In genomic region chr6:16630035-16630643, GRCh38 we compare ENCODE assay signal across 2 cellular contexts.
TF ChIP-seq lines count a peak whose summit lies in the region.

No MANE protein-coding gene starts in this region.

TF ChIP-seq in GM23338, 12 proteins besides CTCF, POLR2A, EP300 and RAD21:
- TF ChIP-seq ZNF462 (CRISPR knock-in tag; IDR thresholded peaks at IDR 0.05) (no peak), ZNF331 (CRISPR knock-in tag; IDR thresholded peaks at IDR 0.05; ENCODE audit: low read depth) (no peak), EZH2phosphoT487 (IDR thresholded peaks at IDR 0.05; ENCODE audit: unreplicated experiment) (no peak), CREB1 (CRISPR knock-in tag; IDR thresholded peaks at IDR 0.05; ENCODE audit: low read depth) (no peak), ETS1 (IDR thresholded peaks at IDR 0.05) (no peak), POLR2AphosphoS5 (IDR thresholded peaks at IDR 0.05; ENCODE audit: low read depth) (no peak), STAT1 (IDR thresholded peaks at IDR 0.05; ENCODE audit: unreplicated experiment) (no peak), NANOG (IDR thresholded peaks at IDR 0.05; ENCODE audit: borderline replicate concordance) (no peak)

TF ChIP-seq in K562, 482 proteins besides CTCF, POLR2A, EP300 and RAD21 (continued from another document):
- no peak for TF ChIP-seq ZBTB5 (IDR thresholded peaks at IDR 0.05)
- TF ChIP-seq CBFA2T2 (conservative IDR thresholded peaks at IDR 0.05): no peak
- no peak for TF ChIP-seq ZNF263 (CRISPR knock-in tag; IDR thresholded peaks at IDR 0.05; ENCODE audit: borderline replicate concordance)
- TF ChIP-seq, protein P1, sequence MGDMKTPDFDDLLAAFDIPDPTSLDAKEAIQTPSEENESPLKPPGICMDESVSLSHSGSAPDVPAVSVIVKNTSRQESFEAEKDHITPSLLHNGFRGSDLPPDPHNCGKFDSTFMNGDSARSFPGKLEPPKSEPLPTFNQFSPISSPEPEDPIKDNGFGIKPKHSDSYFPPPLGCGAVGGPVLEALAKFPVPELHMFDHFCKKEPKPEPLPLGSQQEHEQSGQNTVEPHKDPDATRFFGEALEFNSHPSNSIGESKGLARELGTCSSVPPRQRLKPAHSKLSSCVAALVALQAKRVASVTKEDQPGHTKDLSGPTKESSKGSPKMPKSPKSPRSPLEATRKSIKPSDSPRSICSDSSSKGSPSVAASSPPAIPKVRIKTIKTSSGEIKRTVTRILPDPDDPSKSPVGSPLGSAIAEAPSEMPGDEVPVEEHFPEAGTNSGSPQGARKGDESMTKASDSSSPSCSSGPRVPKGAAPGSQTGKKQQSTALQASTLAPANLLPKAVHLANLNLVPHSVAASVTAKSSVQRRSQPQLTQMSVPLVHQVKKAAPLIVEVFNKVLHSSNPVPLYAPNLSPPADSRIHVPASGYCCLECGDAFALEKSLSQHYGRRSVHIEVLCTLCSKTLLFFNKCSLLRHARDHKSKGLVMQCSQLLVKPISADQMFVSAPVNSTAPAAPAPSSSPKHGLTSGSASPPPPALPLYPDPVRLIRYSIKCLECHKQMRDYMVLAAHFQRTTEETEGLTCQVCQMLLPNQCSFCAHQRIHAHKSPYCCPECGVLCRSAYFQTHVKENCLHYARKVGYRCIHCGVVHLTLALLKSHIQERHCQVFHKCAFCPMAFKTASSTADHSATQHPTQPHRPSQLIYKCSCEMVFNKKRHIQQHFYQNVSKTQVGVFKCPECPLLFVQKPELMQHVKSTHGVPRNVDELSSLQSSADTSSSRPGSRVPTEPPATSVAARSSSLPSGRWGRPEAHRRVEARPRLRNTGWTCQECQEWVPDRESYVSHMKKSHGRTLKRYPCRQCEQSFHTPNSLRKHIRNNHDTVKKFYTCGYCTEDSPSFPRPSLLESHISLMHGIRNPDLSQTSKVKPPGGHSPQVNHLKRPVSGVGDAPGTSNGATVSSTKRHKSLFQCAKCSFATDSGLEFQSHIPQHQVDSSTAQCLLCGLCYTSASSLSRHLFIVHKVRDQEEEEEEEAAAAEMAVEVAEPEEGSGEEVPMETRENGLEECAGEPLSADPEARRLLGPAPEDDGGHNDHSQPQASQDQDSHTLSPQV (IDR thresholded peaks at IDR 0.05): no peak
TF ChIP-seq in K562: peak in this region for 1.
